31 cellular contexts compared by ENCODE assay signal in genomic region chr12:15600223-15600935, GRCh38.
DNase-seq lines count a peak whose midpoint lies in the region; ATAC-seq and TF ChIP-seq lines count a peak whose summit lies in the region.
"Had no signal": no experiment of that assay in that cellular context is flagged by ENCODE, and none has a peak within 500 bp of the region (broad histone marks: within the 10 kb centered on the region; RNA-seq: fewer than 3 reads in every experiment).

No MANE protein-coding gene starts in this region.

- peaks cover 4% of the 10 kb centered on the region for H3K9me1 ChIP-seq in IMR-90 (ENCODE audit: insufficient read depth, low read length)

- CTCF ChIA-PET in IMR-90 (lab: Yijun Ruan, JAX) = no interaction called here

- H2BK15ac ChIP-seq in IMR-90 (ENCODE audit: low read depth, low read length) = no peak overlapping the region

- no peak overlapping the region for H2AK9ac ChIP-seq in IMR-90 (replicated peaks; ENCODE audit: low read depth, low read length, poor library complexity)

- no peak overlapping the region for H4K8ac ChIP-seq in IMR-90 (ENCODE audit: low read depth in 2 of 2, low read length in 2 of 2)

- H3K27ac Mint-ChIP-seq in chondrocyte (ENCODE audit: unreplicated experiment) = peak overlapping the region; percentile 53
- H3K27ac Mint-ChIP-seq in nephron = peak overlapping the region; percentile 26 to 82 (median 76)
- H3K27ac Mint-ChIP-seq: activated CD4-positive, alpha-beta memory T cell treated with anti-CD3 and anti-CD28 coated beads, Interleukin-2, amount 10 ng/mL, durations not matched to agents 7 days and 5 days; activated naive CD4-positive, alpha-beta T cell treated with anti-CD3 and anti-CD28 coated beads, Interleukin-2, amount 50 U/mL, for 24 hours; activated T-helper 17 cell treated with anti-CD3 and anti-CD28 coated beads, Interleukin-2, amount 50 U/mL, for 72 hours; nephron progenitor cell; T-helper 1 cell treated with Interleukin-12 subunit alpha and Interleukin-12 subunit beta and Interleukin-4 antibody, amounts not matched to agents 30 μg/mL and 1 μg/mL, for 36 hours had no signal

- H3K18ac ChIP-seq in IMR-90 (ENCODE audit: low read depth, low read length) = no peak overlapping the region

- H3K4me1 ChIP-seq in IMR-90 (ENCODE audit: control insufficient read depth, insufficient read depth, low read length) (peaks cover 8% of the 10 kb centered on the region), left lung (peaks cover 8 to 21% of the 10 kb centered on the region in 2 donors)
- H3K4me1 ChIP-seq: pancreas had no signal

- ATAC-seq in IMR-90 (ENCODE audit: low read depth) = no peak
- no peak for ATAC-seq in left lung
- ATAC-seq in GM21619 (IDR thresholded peaks at IDR 0.05; ENCODE audit: unreplicated experiment) = no peak

- H3K23ac ChIP-seq in IMR-90 (ENCODE audit: low read depth, low read length) = no peak overlapping the region

- no peak overlapping the region for H3K56ac ChIP-seq in IMR-90 (ENCODE audit: extremely low read depth, insufficient read depth, low read length)

- TF ChIP-seq CTCF in IMR-90 (conservative IDR thresholded peaks at IDR 0.05; ENCODE audit: low read depth, low read length) = no peak
- TF ChIP-seq CTCF in chondrocyte (IDR thresholded peaks at IDR 0.05) = no peak
- TF ChIP-seq CTCF in nephron (IDR thresholded peaks at IDR 0.05; ENCODE audit: unreplicated experiment in 3 of 3) = no peak
- TF ChIP-seq CTCF in left lung (IDR thresholded peaks at IDR 0.05) = no peak

- H2BK20ac ChIP-seq in IMR-90 (ENCODE audit: low read depth, low read length) = peak overlapping the region; percentile 66; the same call in 1 of the 2 replicates

- H3K79me1 ChIP-seq in IMR-90 (ENCODE audit: low read depth in 1 of 2, low read length in 2 of 2) = no peaks in the 10 kb centered on the region

- H3K4me3 Mint-ChIP-seq in chondrocyte (ENCODE audit: unreplicated experiment) (no peak overlapping the region), nephron (no peak overlapping the region)
- H3K4me3 Mint-ChIP-seq: activated CD4-positive, alpha-beta memory T cell treated with anti-CD3 and anti-CD28 coated beads, Interleukin-2, amount 10 ng/mL, durations not matched to agents 7 days and 5 days; activated naive CD4-positive, alpha-beta T cell treated with anti-CD3 and anti-CD28 coated beads, Interleukin-2, amount 50 U/mL, for 24 hours; activated T-helper 17 cell treated with anti-CD3 and anti-CD28 coated beads, Interleukin-2, amount 50 U/mL, for 72 hours; nephron progenitor cell; T-helper 1 cell treated with Interleukin-12 subunit alpha and Interleukin-12 subunit beta and Interleukin-4 antibody, amounts not matched to agents 30 μg/mL and 1 μg/mL, for 36 hours had no signal

- no CpG with 5 or more reads among the region's 7 CpGs for WGBS in IMR-90 (ENCODE audit: extremely low coverage in 2 of 2, insufficient read length in 1 of 2), 2 experiments

- H3K4ac ChIP-seq in IMR-90 (ENCODE audit: low read depth, low read length) = no peak overlapping the region

- H4K91ac ChIP-seq in IMR-90 (ENCODE audit: insufficient read depth, low read depth, low read length) = no peak overlapping the region

- no peak overlapping the region for H3K4me2 ChIP-seq in IMR-90 (ENCODE audit: low read depth, low read length)
- H3K4me2 ChIP-seq: KMS-11 had no signal

- no peak overlapping the region for H3K27ac ChIP-seq in IMR-90 (ENCODE audit: insufficient read depth, low read length)
- H3K27ac ChIP-seq in left lung = no peak overlapping the region
- H3K27ac ChIP-seq: 22Rv1, brain microvascular endothelial cell, C4-2B, HL-60, KMS-11, pancreas had no signal

- H3K9me3 Mint-ChIP-seq in chondrocyte (ENCODE audit: low read depth) (no peaks in the 10 kb centered on the region), nephron (no peaks in the 10 kb centered on the region)
- H3K9me3 Mint-ChIP-seq: activated CD4-positive, alpha-beta memory T cell treated with anti-CD3 and anti-CD28 coated beads, Interleukin-2, amount 10 ng/mL, durations not matched to agents 7 days and 5 days; activated naive CD4-positive, alpha-beta T cell treated with anti-CD3 and anti-CD28 coated beads, Interleukin-2, amount 50 U/mL, for 24 hours; activated T-helper 17 cell treated with anti-CD3 and anti-CD28 coated beads, Interleukin-2, amount 50 U/mL, for 72 hours; nephron progenitor cell; T-helper 1 cell treated with Interleukin-12 subunit alpha and Interleukin-12 subunit beta and Interleukin-4 antibody, amounts not matched to agents 30 μg/mL and 1 μg/mL, for 36 hours had no signal

- peak; percentile 29 for DNase-seq in DMS53 (lab: John Stamatoyannopoulos, UW)
- no peak for DNase-seq in DMS53 treated with DMSO at 0.1 percent for 48 hours (lab: John Stamatoyannopoulos, UW; ENCODE audit: unreplicated experiment)
- no peak for DNase-seq in IMR-90
- no peak for DNase-seq in chondrocyte (ENCODE audit: low spot score)
- DNase-seq in islet precursor cell = no peak
- no peak for DNase-seq in left lung
- DNase-seq: activated CD4-positive, alpha-beta memory T cell treated with anti-CD3 and anti-CD28 coated beads, Interleukin-2, amount 10 ng/mL, durations not matched to agents 7 days and 5 days; activated CD8-positive, alpha-beta memory T cell treated with anti-CD3 and anti-CD28 coated beads, Interleukin-2, amount 50 U/mL, for 48 hours; amniotic stem cell; effector CD8-positive, alpha-beta T cell; head of caudate nucleus; kidney; NCI-H2029 treated with DMSO at 0.1 percent for 48 hours; NCI-H2227 treated with DMSO at 0.1 percent for 48 hours; nephron progenitor cell; pancreas; retina; small intestine; stimulated activated naive CD4-positive, alpha-beta T cell treated with Interleukin-2 at 50 U/mL for 16 hours; testis had no signal

- H2AK5ac ChIP-seq in IMR-90 (ENCODE audit: low read depth, low read length) = peak overlapping the region; percentile 67

- H3K4me3 ChIP-seq in IMR-90 (ENCODE audit: insufficient read depth, low read depth, low read length) = no peak overlapping the region
- no peak overlapping the region for H3K4me3 ChIP-seq in left lung
- H3K4me3 ChIP-seq: lung, pancreas, testis had no signal

- H3K27me3 ChIP-seq in IMR-90 (ENCODE audit: control insufficient read depth, insufficient read depth, low read length) (no peaks in the 10 kb centered on the region), left lung (no peaks in the 10 kb centered on the region)
- H3K27me3 ChIP-seq: brain microvascular endothelial cell, pancreas, testis had no signal

- H2BK5ac ChIP-seq in IMR-90 (ENCODE audit: low read depth, low read length, poor library complexity, severe bottlenecking) = no peak overlapping the region

- H4K20me1 ChIP-seq in IMR-90 (ENCODE audit: insufficient read depth, low read length) = no peaks in the 10 kb centered on the region

- no peak overlapping the region for H4K5ac ChIP-seq in IMR-90 (ENCODE audit: low read depth, low read length)

- H3K36me3 ChIP-seq in IMR-90 (ENCODE audit: control insufficient read depth, insufficient read depth, low read length) = no peaks in the 10 kb centered on the region
- H3K36me3 ChIP-seq in left lung = no peaks in the 10 kb centered on the region
- H3K36me3 ChIP-seq: brain microvascular endothelial cell, pancreas had no signal

- no peak for TF ChIP-seq POLR2A in IMR-90 (IDR thresholded peaks at IDR 0.05; ENCODE audit: low read depth, low read length)

- no peak overlapping the region for H3K14ac ChIP-seq in IMR-90 (replicated peaks; ENCODE audit: low read depth, low read length)

- BruUV-seq in IMR-90 (replicated peaks; lab: Mats Ljungman, UMichigan) = no TSS peak

- H3K4me1 Mint-ChIP-seq in chondrocyte (ENCODE audit: low read depth) = peaks cover 34% of the 10 kb centered on the region
- peaks cover 58% of the 10 kb centered on the region for H3K4me1 Mint-ChIP-seq in nephron
- H3K4me1 Mint-ChIP-seq: activated CD4-positive, alpha-beta memory T cell treated with anti-CD3 and anti-CD28 coated beads, Interleukin-2, amount 10 ng/mL, durations not matched to agents 7 days and 5 days had no signal

- peaks cover 4% of the 10 kb centered on the region for H3K36me3 Mint-ChIP-seq in chondrocyte (ENCODE audit: low read depth)
- peaks cover 4% of the 10 kb centered on the region for H3K36me3 Mint-ChIP-seq in nephron (ENCODE audit: low read depth)

- dilution Hi-C loops in IMR-90 (cut with HindIII; ENCODE audit: low sequenced_read_pairs, unreplicated experiment) = loop anchor here (25.0 kb wide), 1 partner anchor 237 kb away; no protein-coding TSS in a partner anchor

- intact Hi-C loops in IMR-90 (cut with micrococcal nuclease) (no loop called here), left lung (cut with DNase I) (no loop called here)

- TF ChIP-seq RAD21 in IMR-90 (IDR thresholded peaks at IDR 0.05; ENCODE audit: low read length) = no peak

- no peak overlapping the region; the same call in 1 of the 2 replicates for H2BK120ac ChIP-seq in IMR-90 (ENCODE audit: low read depth, low read length)

- H3K9me3 ChIP-seq in IMR-90 (ENCODE audit: control insufficient read depth, insufficient read depth, low read length) = no peaks in the 10 kb centered on the region
- H3K9me3 ChIP-seq in left lung = no peaks in the 10 kb centered on the region
- H3K9me3 ChIP-seq: pancreas, testis had no signal

- no peak overlapping the region for H3K9ac ChIP-seq in IMR-90 (ENCODE audit: low read depth, low read length)
- H3K9ac ChIP-seq: KMS-11 had no signal

- in situ Hi-C loops in IMR-90 (cut with MboI; ENCODE audit: low sequenced_read_pairs) = no loop called here

- H2AFZ ChIP-seq in IMR-90 (replicated peaks; ENCODE audit: low read length, poor library complexity) = no peak overlapping the region

- POLR2A ChIA-PET in IMR-90 (lab: Charles Lee; ENCODE audit: unreplicated experiment) = no interaction called here

- no peaks in the 10 kb centered on the region for H3K27me3 Mint-ChIP-seq in chondrocyte (ENCODE audit: low read depth)
- no peaks in the 10 kb centered on the region for H3K27me3 Mint-ChIP-seq in nephron (ENCODE audit: low read depth)
- H3K27me3 Mint-ChIP-seq: activated CD4-positive, alpha-beta memory T cell treated with anti-CD3 and anti-CD28 coated beads, Interleukin-2, amount 10 ng/mL, durations not matched to agents 7 days and 5 days; activated naive CD4-positive, alpha-beta T cell treated with anti-CD3 and anti-CD28 coated beads, Interleukin-2, amount 50 U/mL, for 24 hours had no signal

TF ChIP-seq in IMR-90, 13 proteins besides CTCF, POLR2A, EP300 and RAD21:
- TF ChIP-seq USF2 (IDR thresholded peaks at IDR 0.05; ENCODE audit: low read depth, low read length) = no peak
- no peak for TF ChIP-seq BHLHE40 (IDR thresholded peaks at IDR 0.05; ENCODE audit: low read depth, low read length)
